In the genomic region with DNA sequence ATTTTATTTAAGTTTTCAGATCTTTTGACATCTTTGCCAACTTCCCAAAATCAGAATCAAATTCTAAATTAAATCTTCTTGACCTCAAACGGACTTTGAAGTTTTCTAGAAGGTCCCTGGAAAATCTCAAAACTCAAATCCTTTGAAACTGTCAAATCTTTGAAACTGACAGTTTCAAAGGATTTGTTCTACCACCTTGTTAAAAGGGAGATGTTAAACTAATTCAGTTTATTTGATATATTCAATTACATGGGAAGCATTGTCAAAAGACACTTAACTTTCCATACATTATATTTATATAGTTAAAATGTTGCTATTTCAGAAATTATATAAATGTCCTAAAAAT, we compare ENCODE assay signal across 20 cellular contexts. TPM values are rescaled to one million over a fixed set of nuclear protein-coding genes. Genes with fewer than 3 reads are reported as not detected.
A peak's percentile ranks its signal among the peaks of the same experiment; 100 is the strongest.
DNase-seq lines count a peak whose midpoint lies in the region; ATAC-seq, FAIRE-seq and TF ChIP-seq lines count a peak whose summit lies in the region.
"Had no signal": no experiment of that assay in that cellular context is flagged by ENCODE, and none has a peak within 500 bp of the region (broad histone marks: within the 10 kb centered on the region; RNA-seq: fewer than 3 reads in every experiment).

No MANE protein-coding gene starts in this region.

- DNase-seq in HCT116 (ENCODE audit: low read depth, low spot score) (no peak), K562 (ENCODE audit: extremely low read depth in 1 of 4, low spot score in 3 of 4) (no peak), NCI-H1105 treated with DMSO at 0.1 percent for 48 hours (lab: John Stamatoyannopoulos, UW) (no peak), kidney glomerular epithelial cell (lab: John Stamatoyannopoulos, UW) (no peak)
- DNase-seq: Caco-2; CD4-positive, CD25-positive, alpha-beta regulatory T cell; CD8-positive, alpha-beta T cell; DMS 273 treated with DMSO at 0.1 percent for 48 hours; DMS79; GM23248; H7; HCEC 1CT; HFFc6 had no signal

- no peak for TF ChIP-seq EP300 in K562 (IDR thresholded peaks at IDR 0.05; ENCODE audit: low read length)

- POLR2A ChIA-PET in HCT116 (lab: Charles Lee), result no interaction called here
- POLR2A ChIA-PET in K562 (lab: Yijun Ruan, JAX), result no interaction called here

- no peaks in the 10 kb centered on the region for H3K9me1 ChIP-seq in K562 (ENCODE audit: control insufficient read depth, insufficient read depth, low read length)

- TF ChIP-seq CTCF in HCT116 (IDR thresholded peaks at IDR 0.05 in 2 of 3, conservative IDR thresholded peaks at IDR 0.05 in 1 of 3; ENCODE audit: borderline replicate concordance in 1 of 3, insufficient read depth in 1 of 3, low read depth in 2 of 3, low read length in 2 of 3) (no peak), K562 (IDR thresholded peaks at IDR 0.05 in 2 of 3, conservative IDR thresholded peaks at IDR 0.05 in 1 of 3; ENCODE audit: insufficient read depth in 2 of 3, low read depth in 1 of 3, low read length in 3 of 3) (no peak)

- no peak for ATAC-seq in HCT116
- ATAC-seq in K562, result no peak
- no peak for ATAC-seq in GM19455 (IDR thresholded peaks at IDR 0.05; ENCODE audit: unreplicated experiment)
- ATAC-seq: CD8-positive, alpha-beta T cell had no signal

- H3K9me2 ChIP-seq in HCT116 (ENCODE audit: insufficient read depth), result no peaks in the 10 kb centered on the region

- H3K9ac ChIP-seq in BLaER1 (no peak overlapping the region), HCT116 (ENCODE audit: low read length) (no peak overlapping the region), K562 (ENCODE audit: insufficient read depth in 1 of 2, low read depth in 2 of 2, low read length in 2 of 2) (no peak overlapping the region)
- H3K9ac ChIP-seq: GM23248 had no signal

- peak overlapping the region; percentile 82 for H2AFZ ChIP-seq in HCT116 (ENCODE audit: low read depth, low read length, poor library complexity, severe bottlenecking)
- peak overlapping the region; percentile 86 for H2AFZ ChIP-seq in K562 (ENCODE audit: low read depth, low read length)
- H2AFZ ChIP-seq: GM23248 had no signal

- TF ChIP-seq RAD21 in HCT116 (IDR thresholded peaks at IDR 0.05; ENCODE audit: low read depth) (no peak), K562 (CRISPR knock-in tag; conservative IDR thresholded peaks at IDR 0.05 in 1 of 2, IDR thresholded peaks at IDR 0.05 in 1 of 2) (no peak)

- WGBS in K562 (ENCODE audit: insufficient coverage, low coverage, missing lambda C conversion rate), result 16% methylated on average over 1 of the region's 1 CpG

- FAIRE-seq in K562 (lab: Jason Lieb, UNC), result no peak
- FAIRE-seq: GM12892, H1 had no signal

- RAD21 ChIA-PET in HCT116 (lab: Charles Lee; ENCODE audit: low non-redundant PET in 1 of 2, low total read pairs in 2 of 2, uncharacterized antibody in 2 of 2, unreplicated experiment in 2 of 2), result no interaction called here

- intact Hi-C loops in HCT116 (cut with micrococcal nuclease) (no loop called here), K562 (cut with micrococcal nuclease) (no loop called here)

- H3K4me3 ChIP-seq in BLaER1 (no peak overlapping the region), HCT116 (replicated peaks in 1 of 2; ENCODE audit: low read depth in 1 of 2, low read length in 2 of 2) (no peak overlapping the region), K562 (no peak overlapping the region)
- H3K4me3 ChIP-seq: GM23248 had no signal

- peak overlapping the region; percentile 91; the same call in 1 of the 2 replicates for H3K27ac ChIP-seq in BLaER1
- H3K27ac ChIP-seq in HCT116 (ENCODE audit: low read depth, low read length), result no peak overlapping the region
- H3K27ac ChIP-seq in K562 (ENCODE audit: extremely low read depth, low read depth, low read length), result no peak overlapping the region
- H3K27ac ChIP-seq: GM23248 had no signal

- H3K4me2 ChIP-seq in BLaER1 (peak overlapping the region; percentile 87), HCT116 (ENCODE audit: low read length) (peak overlapping the region; percentile 69), K562 (ENCODE audit: insufficient read depth, low read length) (no peak overlapping the region)

- CTCF ChIA-PET in HCT116 (lab: Charles Lee), result interaction anchor here (1.5 kb wide), 1 partner anchor 10 kb away, joined by 10 read pairs; no protein-coding TSS in a partner anchor
- CTCF ChIA-PET in K562 (lab: Yijun Ruan, JAX; ENCODE audit: low intra/inter-chr PET ratio), result no interaction called here

- H3K27me3 ChIP-seq in BLaER1, result no peaks in the 10 kb centered on the region
- no peaks in the 10 kb centered on the region for H3K27me3 ChIP-seq in HCT116 (ENCODE audit: insufficient read depth, low read length)
- H3K27me3 ChIP-seq in K562 (ENCODE audit: control insufficient read depth in 2 of 2, insufficient read depth in 2 of 2, low read length in 2 of 2), result no peaks in the 10 kb centered on the region

- no peaks in the 10 kb centered on the region for H3K9me3 ChIP-seq in BLaER1
- no peaks in the 10 kb centered on the region for H3K9me3 ChIP-seq in HCT116 (ENCODE audit: control insufficient read depth in 1 of 2, insufficient read depth in 1 of 2, low read depth in 1 of 2, low read length in 2 of 2)
- H3K9me3 ChIP-seq in K562 (replicated peaks; ENCODE audit: control insufficient read depth, insufficient read depth, low read depth, low read length), result no peaks in the 10 kb centered on the region
- H3K9me3 ChIP-seq: Caco-2 had no signal

- BruUV-seq in HCT116 (replicated peaks; lab: Mats Ljungman, UMichigan), result no TSS peak
- BruUV-seq in K562 (replicated peaks; lab: Mats Ljungman, UMichigan), result no TSS peak

- H3K4me1 ChIP-seq in BLaER1 (peaks cover 100% of the 10 kb centered on the region), HCT116 (ENCODE audit: control insufficient read depth in 1 of 2, insufficient read depth in 2 of 2, low read length in 2 of 2) (peaks cover 15 to 34% of the 10 kb centered on the region in 2 experiments), K562 (replicated peaks in 1 of 2; ENCODE audit: control insufficient read depth in 2 of 2, insufficient read depth in 2 of 2, low read length in 2 of 2) (peaks cover 19 to 53% of the 10 kb centered on the region in 2 experiments; a peak in 4 of 5 replicates)

- in situ Hi-C loops in K562 (cut with MboI), result no loop called here

- no peaks in the 10 kb centered on the region for H4K20me1 ChIP-seq in BLaER1
- H4K20me1 ChIP-seq in HCT116 (ENCODE audit: insufficient read depth), result no peaks in the 10 kb centered on the region
- no peaks in the 10 kb centered on the region for H4K20me1 ChIP-seq in K562 (replicated peaks; ENCODE audit: control insufficient read depth, insufficient read depth, low read length)

- H3K79me2 ChIP-seq in HCT116 (ENCODE audit: insufficient read depth, low read length) (no peaks in the 10 kb centered on the region), K562 (ENCODE audit: control insufficient read depth, insufficient read depth, low read length) (no peaks in the 10 kb centered on the region)

- H3K36me3 ChIP-seq in BLaER1, result no peaks in the 10 kb centered on the region
- no peaks in the 10 kb centered on the region for H3K36me3 ChIP-seq in HCT116 (ENCODE audit: control insufficient read depth in 1 of 2, insufficient read depth in 2 of 2, low read length in 2 of 2)
- H3K36me3 ChIP-seq in K562 (ENCODE audit: control insufficient read depth, insufficient read depth, low read length), result no peaks in the 10 kb centered on the region

- TF ChIP-seq POLR2A in HCT116 (IDR thresholded peaks at IDR 0.05; ENCODE audit: borderline replicate concordance, extremely low read depth, insufficient read depth, insufficient read length) (no peak), K562 (conservative IDR thresholded peaks at IDR 0.05) (no peak)

RNA-seq across cellular contexts. Expression of a gene that starts 3.4 kb away (rescaled TPM):
- total RNA-seq in HCT116 (2021; ENCODE audit: unreplicated experiment) (1.1 TPM), K562 (2014; rRNA removed) (0.14 TPM in 1 of 2 replicates, not detected in the other), K562 (2014; rRNA removed; fragmentation: Illumina TruSeq; extraction: Trizol) (not detected in 2 replicates), K562 (2015; rRNA removed; fragmentation: Illumina TruSeq; extraction: Trizol) (not detected in 2 replicates), K562 (2021) (0.20 and 0.22 TPM in 2 replicates)
- polyA plus RNA-seq in HCT116 (2012), result 0.73 and 1.1 TPM in 2 replicates
- total RNA-seq in K562 (2011; cell fraction: chromatin; rRNA removed; ENCODE audit: low replicate concordance), result 0.23 TPM in 1 of 2 replicates, not detected in the other
- total RNA-seq in K562 (2011; cell fraction: nucleolus; rRNA removed), result 0.67 and 1.3 TPM in 2 replicates
- total RNA-seq in K562 (2011; cell fraction: nucleoplasm; rRNA removed), result 0.46 TPM in 1 of 2 replicates, not detected in the other
- polyA plus RNA-seq in K562 (2011; rRNA removed) (0.31 and 0.34 TPM in 2 replicates), K562 (2014; fragmentation: Illumina TruSeq; extraction: Trizol) (0.08 TPM in 1 of 2 replicates, not detected in the other), K562 (2014; fragmentation: Nextera tagmentation; extraction: Ambion mirVana) (not detected), K562 (2014; rRNA removed) (0.18 TPM in 1 of 2 replicates, not detected in the other)
- polyA plus RNA-seq in K562 (2011; cell fraction: cytosol; rRNA removed), result 0.22 and 1.2 TPM in 2 replicates
- polyA plus RNA-seq in K562 (2011; cell fraction: nucleus; rRNA removed), result 1.1 TPM in 2 replicates
- polyA plus RNA-seq in K562 (2012), result 0.17 and 0.21 TPM in 2 replicates
- not detected in 2 replicates for polyA minus RNA-seq in K562 (2011; rRNA and poly(A)+ RNA removed)
- polyA minus RNA-seq in K562 (2011; cell fraction: cytosol; rRNA and poly(A)+ RNA removed), result not detected in 2 replicates
- polyA minus RNA-seq in K562 (2011; cell fraction: nucleus; rRNA and poly(A)+ RNA removed), result not detected in 2 replicates
- total RNA-seq: CD4-positive, CD25-positive, alpha-beta regulatory T cell; CD8-positive, alpha-beta T cell; Daoy; G401; GM23248; HFFc6 had no signal
- polyA plus RNA-seq: BJ; CD4-positive, CD25-positive, alpha-beta regulatory T cell; GM23248 had no signal

RNA-seq across cellular contexts. Expression of a gene that starts 34.5 kb away (rescaled TPM):
- total RNA-seq in HCT116 (2021; ENCODE audit: unreplicated experiment) (201 TPM), K562 (2014; rRNA removed) (46.8 and 63.6 TPM in 2 replicates), K562 (2014; rRNA removed; fragmentation: Illumina TruSeq; extraction: Trizol) (16.2 and 18.8 TPM in 2 replicates), K562 (2015; rRNA removed; fragmentation: Illumina TruSeq; extraction: Trizol) (16.9 and 18.5 TPM in 2 replicates), K562 (2021) (58.8 and 73.4 TPM in 2 replicates)
- 136 and 148 TPM in 2 replicates for polyA plus RNA-seq in HCT116 (2012)
- total RNA-seq in K562 (2011; cell fraction: chromatin; rRNA removed; ENCODE audit: low replicate concordance), result 170 and 336 TPM in 2 replicates
- 170 and 181 TPM in 2 replicates for total RNA-seq in K562 (2011; cell fraction: nucleolus; rRNA removed)
- 123 and 131 TPM in 2 replicates for total RNA-seq in K562 (2011; cell fraction: nucleoplasm; rRNA removed)
- polyA plus RNA-seq in K562 (2011; rRNA removed) (32.7 and 33.6 TPM in 2 replicates), K562 (2014; fragmentation: Illumina TruSeq; extraction: Trizol) (31.5 and 39.1 TPM in 2 replicates), K562 (2014; fragmentation: Nextera tagmentation; extraction: Ambion mirVana) (1 to 10 TPM in 1 of 2 experiments, under 1 TPM in 1; 0.30 to 1.9 TPM), K562 (2014; rRNA removed) (67.3 and 78.1 TPM in 2 replicates)
- 19.6 and 36.0 TPM in 2 replicates for polyA plus RNA-seq in K562 (2011; cell fraction: cytosol; rRNA removed)
- 330 and 699 TPM in 2 replicates for polyA plus RNA-seq in K562 (2011; cell fraction: nucleus; rRNA removed)
- 44.5 and 48.7 TPM in 2 replicates for polyA plus RNA-seq in K562 (2012)
- polyA minus RNA-seq in K562 (2011; rRNA and poly(A)+ RNA removed), result 9.2 TPM in 2 replicates
- 10.7 and 11.9 TPM in 2 replicates for polyA minus RNA-seq in K562 (2011; cell fraction: cytosol; rRNA and poly(A)+ RNA removed)
- polyA minus RNA-seq in K562 (2011; cell fraction: nucleus; rRNA and poly(A)+ RNA removed), result 34.3 and 47.3 TPM in 2 replicates

RNA-seq across cellular contexts. Expression of a gene that starts 47.4 kb away (rescaled TPM):
- total RNA-seq in HCT116 (2021; ENCODE audit: unreplicated experiment), result 158 TPM
- 113 and 129 TPM in 2 replicates for polyA plus RNA-seq in HCT116 (2012)
- 34.5 and 132 TPM in 2 replicates for total RNA-seq in K562 (2011; cell fraction: chromatin; rRNA removed; ENCODE audit: low replicate concordance)
- total RNA-seq in K562 (2011; cell fraction: nucleolus; rRNA removed), result 88.4 and 95.0 TPM in 2 replicates
- total RNA-seq in K562 (2011; cell fraction: nucleoplasm; rRNA removed), result 50.6 and 56.7 TPM in 2 replicates
- 64.5 and 76.7 TPM in 2 replicates for total RNA-seq in K562 (2014; rRNA removed)
- 17.2 and 22.0 TPM in 2 replicates for total RNA-seq in K562 (2014; rRNA removed; fragmentation: Illumina TruSeq; extraction: Trizol)
- total RNA-seq in K562 (2015; rRNA removed; fragmentation: Illumina TruSeq; extraction: Trizol), result 45.4 and 48.3 TPM in 2 replicates
- total RNA-seq in K562 (2021), result 79.6 and 79.9 TPM in 2 replicates
- polyA plus RNA-seq in K562 (2011; rRNA removed), result 45.2 and 53.9 TPM in 2 replicates
- 58.4 and 113 TPM in 2 replicates for polyA plus RNA-seq in K562 (2011; cell fraction: cytosol; rRNA removed)
- 80.8 and 127 TPM in 2 replicates for polyA plus RNA-seq in K562 (2011; cell fraction: nucleus; rRNA removed)
- 49.1 and 58.8 TPM in 2 replicates for polyA plus RNA-seq in K562 (2012)
- polyA plus RNA-seq in K562 (2014; fragmentation: Illumina TruSeq; extraction: Trizol), result 40.9 and 55.6 TPM in 2 replicates
- polyA plus RNA-seq in K562 (2014; fragmentation: Nextera tagmentation; extraction: Ambion mirVana), result 1 to 10 TPM in 1 of 2 experiments, under 1 TPM in 1; 0.83 to 3.3 TPM
- 74.2 and 83.1 TPM in 2 replicates for polyA plus RNA-seq in K562 (2014; rRNA removed)
- polyA minus RNA-seq in K562 (2011; rRNA and poly(A)+ RNA removed), result 20.8 and 35.5 TPM in 2 replicates
- 45.2 and 46.4 TPM in 2 replicates for polyA minus RNA-seq in K562 (2011; cell fraction: cytosol; rRNA and poly(A)+ RNA removed)
- 19.0 and 21.8 TPM in 2 replicates for polyA minus RNA-seq in K562 (2011; cell fraction: nucleus; rRNA and poly(A)+ RNA removed)

RNA-seq across cellular contexts. Expression of a gene that starts 47.6 kb away (rescaled TPM):
- 24.9 TPM for total RNA-seq in HCT116 (2021; ENCODE audit: unreplicated experiment)
- polyA plus RNA-seq in HCT116 (2012), result 6.8 and 12.2 TPM in 2 replicates
- total RNA-seq in K562 (2011; cell fraction: chromatin; rRNA removed; ENCODE audit: low replicate concordance), result 39.5 and 51.6 TPM in 2 replicates
- total RNA-seq in K562 (2011; cell fraction: nucleolus; rRNA removed), result 25.5 and 30.5 TPM in 2 replicates
- total RNA-seq in K562 (2011; cell fraction: nucleoplasm; rRNA removed), result 30.6 and 33.0 TPM in 2 replicates
- total RNA-seq in K562 (2014; rRNA removed), result 9.7 and 14.0 TPM in 2 replicates
- total RNA-seq in K562 (2014; rRNA removed; fragmentation: Illumina TruSeq; extraction: Trizol), result 10.5 and 11.8 TPM in 2 replicates
- 11.2 and 14.9 TPM in 2 replicates for total RNA-seq in K562 (2015; rRNA removed; fragmentation: Illumina TruSeq; extraction: Trizol)
- total RNA-seq in K562 (2021), result 18.2 and 19.7 TPM in 2 replicates
- polyA plus RNA-seq in K562 (2011; rRNA removed), result 9.8 and 11.8 TPM in 2 replicates
- 10.3 and 12.0 TPM in 2 replicates for polyA plus RNA-seq in K562 (2011; cell fraction: cytosol; rRNA removed)
- polyA plus RNA-seq in K562 (2011; cell fraction: nucleus; rRNA removed), result 26.2 and 27.8 TPM in 2 replicates
- polyA plus RNA-seq in K562 (2012), result 13.1 and 14.5 TPM in 2 replicates
- 15.6 and 20.0 TPM in 2 replicates for polyA plus RNA-seq in K562 (2014; fragmentation: Illumina TruSeq; extraction: Trizol)
- polyA plus RNA-seq in K562 (2014; fragmentation: Nextera tagmentation; extraction: Ambion mirVana), result 1 to 10 TPM; 4.0 to 5.4 TPM
- 16.4 and 18.1 TPM in 2 replicates for polyA plus RNA-seq in K562 (2014; rRNA removed)
- polyA minus RNA-seq in K562 (2011; rRNA and poly(A)+ RNA removed), result 7.6 and 7.7 TPM in 2 replicates
- polyA minus RNA-seq in K562 (2011; cell fraction: cytosol; rRNA and poly(A)+ RNA removed), result 4.0 and 5.6 TPM in 2 replicates
- 6.1 and 8.0 TPM in 2 replicates for polyA minus RNA-seq in K562 (2011; cell fraction: nucleus; rRNA and poly(A)+ RNA removed)

RNA-seq across cellular contexts. Expression of a gene that starts 49.6 kb away (rescaled TPM):
- total RNA-seq in HCT116 (2021; ENCODE audit: unreplicated experiment) (4,404 TPM), K562 (2014; rRNA removed) (6,042 and 8,261 TPM in 2 replicates), K562 (2014; rRNA removed; fragmentation: Illumina TruSeq; extraction: Trizol) (916 and 1,208 TPM in 2 replicates), K562 (2015; rRNA removed; fragmentation: Illumina TruSeq; extraction: Trizol) (2,074 and 2,169 TPM in 2 replicates), K562 (2021) (2,859 and 3,283 TPM in 2 replicates)
- polyA plus RNA-seq in HCT116 (2012), result 9,099 and 10,215 TPM in 2 replicates
- 190 and 375 TPM in 2 replicates for total RNA-seq in K562 (2011; cell fraction: chromatin; rRNA removed; ENCODE audit: low replicate concordance)
- total RNA-seq in K562 (2011; cell fraction: nucleolus; rRNA removed), result 1,145 and 1,282 TPM in 2 replicates
- 741 and 1,472 TPM in 2 replicates for total RNA-seq in K562 (2011; cell fraction: nucleoplasm; rRNA removed)
- polyA plus RNA-seq in K562 (2011; rRNA removed) (1,633 and 2,887 TPM in 2 replicates), K562 (2014; fragmentation: Illumina TruSeq; extraction: Trizol) (1,258 and 1,518 TPM in 2 replicates), K562 (2014; fragmentation: Nextera tagmentation; extraction: Ambion mirVana) (100 to 1,000 TPM; 227 to 348 TPM), K562 (2014; rRNA removed) (4,293 and 4,381 TPM in 2 replicates)
- polyA plus RNA-seq in K562 (2011; cell fraction: cytosol; rRNA removed), result 3,426 and 8,334 TPM in 2 replicates
- 2,104 and 2,686 TPM in 2 replicates for polyA plus RNA-seq in K562 (2011; cell fraction: nucleus; rRNA removed)
- 2,765 and 5,488 TPM in 2 replicates for polyA plus RNA-seq in K562 (2012)
- 413 and 474 TPM in 2 replicates for polyA minus RNA-seq in K562 (2011; rRNA and poly(A)+ RNA removed)
- 1,370 and 2,343 TPM in 2 replicates for polyA minus RNA-seq in K562 (2011; cell fraction: cytosol; rRNA and poly(A)+ RNA removed)
- polyA minus RNA-seq in K562 (2011; cell fraction: nucleus; rRNA and poly(A)+ RNA removed), result 505 and 641 TPM in 2 replicates
